In genomic region chr11:113728814-113729213, GRCh38 we compare ENCODE assay signal across 29 cellular contexts. TPM values are rescaled to one million over a fixed set of nuclear protein-coding genes. Genes with fewer than 3 reads are reported as not detected.
DNase-seq lines count a peak whose midpoint lies in the region; ATAC-seq, FAIRE-seq and TF ChIP-seq lines count a peak whose summit lies in the region.
"Had no signal": no experiment of that assay in that cellular context is flagged by ENCODE, and none has a peak within 500 bp of the region (broad histone marks: within the 10 kb centered on the region; RNA-seq: fewer than 3 reads in every experiment).

No MANE protein-coding gene starts in this region.

- CTCF ChIA-PET in K562 (lab: Yijun Ruan, JAX; ENCODE audit: low intra/inter-chr PET ratio): no interaction called here

- peak; percentile 5 for DNase-seq in HCEC 1CT
- peak; percentile 29 for DNase-seq in NOMO-1 treated with dmso at 0.1 percent for 144 hours (lab: John Stamatoyannopoulos, UW; ENCODE audit: unreplicated experiment)
- DNase-seq in K562 (ENCODE audit: extremely low read depth in 1 of 4, low spot score in 3 of 4): peak in 1 of 4 experiments; percentile 22
- DNase-seq in neural crest cell (ENCODE audit: low read depth, low spot score): no peak
- DNase-seq in T-helper 2 cell: no peak
- DNase-seq in RCC 7860 (ENCODE audit: low spot score): no peak
- no peak for DNase-seq in kidney
- DNase-seq: activated CD4-positive, alpha-beta T cell treated with anti-CD3 and anti-CD28 coated beads, Interleukin-2, amount 50 U/mL, for 4 hours; activated naive CD4-positive, alpha-beta T cell; amniotic stem cell; hippocampal formation; islet precursor cell; Karpas-422; naive B cell; NCI-H1417; NCI-H2171; NCI-H526; ovary; Right ventricle myocardium superior; T-helper 1 cell; testis had no signal

- H3K36me3 Mint-ChIP-seq in neural crest cell (ENCODE audit: low read depth): no peaks in the 10 kb centered on the region

- peaks cover 7 to 19% of the 10 kb centered on the region in 2 experiments; a peak in 4 of 5 replicates for H3K4me1 ChIP-seq in K562 (replicated peaks in 1 of 2; ENCODE audit: control insufficient read depth in 2 of 2, insufficient read depth in 2 of 2, low read length in 2 of 2)
- H3K4me1 ChIP-seq in kidney (ENCODE audit: control insufficient read depth in 1 of 2, insufficient read depth in 1 of 2, low read depth in 1 of 2, low read length in 2 of 2): no peaks in the 10 kb centered on the region

- H3K9me1 ChIP-seq in K562 (ENCODE audit: control insufficient read depth, insufficient read depth, low read length): no peaks in the 10 kb centered on the region

- H3K4me3 Mint-ChIP-seq in neural crest cell: no peak overlapping the region
- H3K4me3 Mint-ChIP-seq: naive B cell, WTC11 had no signal

- no peak for TF ChIP-seq RAD21 in K562 (CRISPR knock-in tag; conservative IDR thresholded peaks at IDR 0.05 in 1 of 2, IDR thresholded peaks at IDR 0.05 in 1 of 2)

- H3K9me3 Mint-ChIP-seq in neural crest cell: no peaks in the 10 kb centered on the region
- H3K9me3 Mint-ChIP-seq: naive B cell, WTC11 had no signal

- no TSS peak for BruUV-seq in K562 (replicated peaks; lab: Mats Ljungman, UMichigan)

- no peaks in the 10 kb centered on the region for H3K79me2 ChIP-seq in K562 (ENCODE audit: control insufficient read depth, insufficient read depth, low read length)

- ATAC-seq in K562: no peak
- ATAC-seq in esophagus mucosa: no peak
- ATAC-seq: sciatic nerve had no signal

- H3K27ac ChIP-seq in K562 (ENCODE audit: extremely low read depth, low read depth, low read length) (no peak overlapping the region), kidney (ENCODE audit: low read depth in 2 of 2, low read length in 2 of 2) (no peak overlapping the region)
- H3K27ac ChIP-seq: C4-2B, ovary, testis had no signal

- no peaks in the 10 kb centered on the region for H3K27me3 ChIP-seq in K562 (ENCODE audit: control insufficient read depth in 2 of 2, insufficient read depth in 2 of 2, low read length in 2 of 2)
- H3K27me3 ChIP-seq: ovary, testis had no signal

- peak overlapping the region in 1 of 2 experiments; percentile 13; a peak in 1 of 4 replicates for H3K9ac ChIP-seq in K562 (ENCODE audit: insufficient read depth in 1 of 2, low read depth in 2 of 2, low read length in 2 of 2)
- H3K9ac ChIP-seq in kidney (ENCODE audit: low read length in 2 of 2): no peak overlapping the region

- intact Hi-C loops in K562 (cut with micrococcal nuclease) (no loop called here), kidney (cut with DNase I) (loop anchor here (10.0 kb wide), 1 partner anchor 424 kb away; no protein-coding TSS in a partner anchor)

- no peak for TF ChIP-seq EP300 in K562 (IDR thresholded peaks at IDR 0.05; ENCODE audit: low read length)

- no peaks in the 10 kb centered on the region for H4K20me1 ChIP-seq in K562 (replicated peaks; ENCODE audit: control insufficient read depth, insufficient read depth, low read length)

- H3K36me3 ChIP-seq in K562 (ENCODE audit: control insufficient read depth, insufficient read depth, low read length) (peaks cover 13% of the 10 kb centered on the region; the same call in 2 of the 3 replicates), kidney (ENCODE audit: control insufficient read depth in 1 of 2, insufficient read depth in 2 of 2, low read length in 2 of 2) (peaks cover 4% of the 10 kb centered on the region in 2 donors)
- H3K36me3 ChIP-seq: ovary had no signal

- TF ChIP-seq POLR2A in K562 (conservative IDR thresholded peaks at IDR 0.05): no peak

- no peaks in the 10 kb centered on the region for H3K27me3 Mint-ChIP-seq in neural crest cell (ENCODE audit: low read depth)
- H3K27me3 Mint-ChIP-seq: naive B cell had no signal

- peak overlapping the region; percentile 54 for H2AFZ ChIP-seq in K562 (ENCODE audit: low read depth, low read length)

- peaks cover 12% of the 10 kb centered on the region for H3K4me1 Mint-ChIP-seq in neural crest cell
- H3K4me1 Mint-ChIP-seq: naive B cell, WTC11 had no signal

- TF ChIP-seq CTCF in K562 (IDR thresholded peaks at IDR 0.05 in 2 of 3, conservative IDR thresholded peaks at IDR 0.05 in 1 of 3; ENCODE audit: insufficient read depth in 2 of 3, low read depth in 1 of 3, low read length in 3 of 3): no peak
- TF ChIP-seq CTCF in neural crest cell (conservative IDR thresholded peaks at IDR 0.05): no peak
- TF ChIP-seq CTCF in kidney (IDR thresholded peaks at IDR 0.05; ENCODE audit: borderline replicate concordance, extremely low read depth, insufficient read depth): no peak

- H3K9me3 ChIP-seq in K562 (replicated peaks; ENCODE audit: control insufficient read depth, insufficient read depth, low read depth, low read length): no peaks in the 10 kb centered on the region
- no peaks in the 10 kb centered on the region for H3K9me3 ChIP-seq in kidney (ENCODE audit: control insufficient read depth in 1 of 2, low read length in 2 of 2)
- H3K9me3 ChIP-seq: ovary, testis had no signal

- POLR2A ChIA-PET in K562 (lab: Yijun Ruan, JAX): interaction anchor here (1.1 kb wide), 1 partner anchor 299 kb away, joined by 3 read pairs; no protein-coding TSS in a partner anchor

- in situ Hi-C loops in K562 (cut with MboI): no loop called here

- FAIRE-seq in K562 (lab: Jason Lieb, UNC) (no peak), RCC 7860 (lab: Jason Lieb, UNC) (no peak), kidney (lab: Jason Lieb, UNC) (no peak)
- FAIRE-seq: G401.6, HTR-8/SVneo had no signal

- no peak overlapping the region for H3K4me3 ChIP-seq in K562
- H3K4me3 ChIP-seq in kidney (ENCODE audit: low read length in 2 of 2): no peak overlapping the region
- H3K4me3 ChIP-seq: ovary, testis had no signal

- peak overlapping the region; percentile 9 for H3K27ac Mint-ChIP-seq in neural crest cell (ENCODE audit: unreplicated experiment)
- H3K27ac Mint-ChIP-seq: WTC11 had no signal

- WGBS in K562 (ENCODE audit: insufficient coverage, low coverage, missing lambda C conversion rate): 64% methylated on average over 3 of the region's 3 CpGs

- H3K4me2 ChIP-seq in K562 (ENCODE audit: insufficient read depth, low read length): no peak overlapping the region

RNA-seq across cellular contexts. Expression of gene TMPRSS5, which starts 22.7 kb away (rescaled TPM):
- total RNA-seq in K562 (2011; cell fraction: chromatin; rRNA removed; ENCODE audit: low replicate concordance): 0.62 and 1.2 TPM in 2 replicates
- 0.83 and 1.2 TPM in 2 replicates for total RNA-seq in K562 (2011; cell fraction: nucleolus; rRNA removed)
- total RNA-seq in K562 (2011; cell fraction: nucleoplasm; rRNA removed): 0.61 and 0.81 TPM in 2 replicates
- total RNA-seq in K562 (2014; rRNA removed) (0.57 TPM in 1 of 2 replicates, not detected in the other), K562 (2014; rRNA removed; fragmentation: Illumina TruSeq; extraction: Trizol) (0.18 TPM in 1 of 2 replicates, not detected in the other), K562 (2015; rRNA removed; fragmentation: Illumina TruSeq; extraction: Trizol) (0.15 and 0.18 TPM in 2 replicates), K562 (2021) (0.34 and 0.49 TPM in 2 replicates), neural crest cell (6.5 and 8.6 TPM in 2 replicates), kidney (0.60 TPM), esophagus mucosa (0.40 TPM)
- polyA plus RNA-seq in K562 (2011; rRNA removed) (0.17 and 0.24 TPM in 2 replicates), K562 (2014; fragmentation: Illumina TruSeq; extraction: Trizol) (0.07 and 0.08 TPM in 2 replicates), K562 (2014; fragmentation: Nextera tagmentation; extraction: Ambion mirVana) (under 1 TPM; 0.08 to 0.10 TPM), K562 (2014; rRNA removed) (0.27 and 0.61 TPM in 2 replicates), kidney (ENCODE audit: insufficient read depth, low read depth, low replicate concordance) (0.65 TPM)
- polyA plus RNA-seq in K562 (2011; cell fraction: cytosol; rRNA removed): 0.22 and 0.24 TPM in 2 replicates
- 1.8 and 2.2 TPM in 2 replicates for polyA plus RNA-seq in K562 (2011; cell fraction: nucleus; rRNA removed)
- polyA plus RNA-seq in K562 (2012): 0.22 and 0.26 TPM in 2 replicates
- polyA minus RNA-seq in K562 (2011; rRNA and poly(A)+ RNA removed): 0.30 TPM in 1 of 2 replicates, not detected in the other
- not detected in 2 replicates for polyA minus RNA-seq in K562 (2011; cell fraction: cytosol; rRNA and poly(A)+ RNA removed)
- polyA minus RNA-seq in K562 (2011; cell fraction: nucleus; rRNA and poly(A)+ RNA removed): 0.54 and 0.56 TPM in 2 replicates

RNA-seq across cellular contexts. Expression of gene ZW10, which starts 44.7 kb away (rescaled TPM):
- total RNA-seq in K562 (2011; cell fraction: chromatin; rRNA removed; ENCODE audit: low replicate concordance): 10.8 and 19.2 TPM in 2 replicates
- total RNA-seq in K562 (2011; cell fraction: nucleolus; rRNA removed): 5.3 and 6.2 TPM in 2 replicates
- total RNA-seq in K562 (2011; cell fraction: nucleoplasm; rRNA removed): 7.5 and 7.8 TPM in 2 replicates
- 23.7 and 24.9 TPM in 2 replicates for total RNA-seq in K562 (2014; rRNA removed)
- 34.3 and 39.3 TPM in 2 replicates for total RNA-seq in K562 (2014; rRNA removed; fragmentation: Illumina TruSeq; extraction: Trizol)
- total RNA-seq in K562 (2015; rRNA removed; fragmentation: Illumina TruSeq; extraction: Trizol): 34.6 and 37.7 TPM in 2 replicates
- 21.1 and 25.0 TPM in 2 replicates for total RNA-seq in K562 (2021)
- 19.0 and 26.9 TPM in 2 replicates for polyA plus RNA-seq in K562 (2011; rRNA removed)
- 9.1 and 12.7 TPM in 2 replicates for polyA plus RNA-seq in K562 (2011; cell fraction: cytosol; rRNA removed)
- 8.2 and 13.0 TPM in 2 replicates for polyA plus RNA-seq in K562 (2011; cell fraction: nucleus; rRNA removed)
- polyA plus RNA-seq in K562 (2012): 15.0 and 17.9 TPM in 2 replicates
- polyA plus RNA-seq in K562 (2014; fragmentation: Illumina TruSeq; extraction: Trizol): 27.7 and 30.8 TPM in 2 replicates
- polyA plus RNA-seq in K562 (2014; fragmentation: Nextera tagmentation; extraction: Ambion mirVana): 10 to 100 TPM in 1 of 2 experiments, 1 to 10 TPM in 1; 9.4 to 17.3 TPM
- 19.6 and 21.8 TPM in 2 replicates for polyA plus RNA-seq in K562 (2014; rRNA removed)
- 36.2 and 36.4 TPM in 2 replicates for polyA minus RNA-seq in K562 (2011; rRNA and poly(A)+ RNA removed)
- 10.9 and 16.4 TPM in 2 replicates for polyA minus RNA-seq in K562 (2011; cell fraction: cytosol; rRNA and poly(A)+ RNA removed)
- polyA minus RNA-seq in K562 (2011; cell fraction: nucleus; rRNA and poly(A)+ RNA removed): 13.7 and 22.2 TPM in 2 replicates
- total RNA-seq in neural crest cell: 28.2 and 29.2 TPM in 2 replicates
- 11.0 TPM for total RNA-seq in kidney
- 6.7 TPM for polyA plus RNA-seq in kidney (ENCODE audit: insufficient read depth, low read depth, low replicate concordance)
- total RNA-seq in esophagus mucosa: 10.2 TPM

RNA-seq across cellular contexts. Expression of gene CLDN25, which starts 50.8 kb away (rescaled TPM):
- total RNA-seq in K562 (2011; cell fraction: chromatin; rRNA removed; ENCODE audit: low replicate concordance): not detected in 2 replicates
- total RNA-seq in K562 (2011; cell fraction: nucleolus; rRNA removed): not detected in 2 replicates
- total RNA-seq in K562 (2011; cell fraction: nucleoplasm; rRNA removed): not detected in 2 replicates
- total RNA-seq in K562 (2014; rRNA removed) (not detected in 2 replicates), K562 (2014; rRNA removed; fragmentation: Illumina TruSeq; extraction: Trizol) (not detected in 2 replicates), K562 (2015; rRNA removed; fragmentation: Illumina TruSeq; extraction: Trizol) (not detected in 2 replicates), K562 (2021) (not detected in 2 replicates), neural crest cell (not detected in 2 replicates), kidney (not detected), esophagus mucosa (not detected)
- polyA plus RNA-seq in K562 (2011; rRNA removed) (not detected in 2 replicates), K562 (2014; fragmentation: Illumina TruSeq; extraction: Trizol) (not detected in 2 replicates), K562 (2014; fragmentation: Nextera tagmentation; extraction: Ambion mirVana) (not detected), K562 (2014; rRNA removed) (not detected in 2 replicates), kidney (ENCODE audit: insufficient read depth, low read depth, low replicate concordance) (not detected)
- not detected in 2 replicates for polyA plus RNA-seq in K562 (2011; cell fraction: cytosol; rRNA removed)
- not detected in 2 replicates for polyA plus RNA-seq in K562 (2011; cell fraction: nucleus; rRNA removed)
- not detected in 2 replicates for polyA plus RNA-seq in K562 (2012)
- not detected in 2 replicates for polyA minus RNA-seq in K562 (2011; rRNA and poly(A)+ RNA removed)
- polyA minus RNA-seq in K562 (2011; cell fraction: cytosol; rRNA and poly(A)+ RNA removed): not detected in 2 replicates
- not detected in 2 replicates for polyA minus RNA-seq in K562 (2011; cell fraction: nucleus; rRNA and poly(A)+ RNA removed)
- total RNA-seq: fibroblast of villous mesenchyme, lung microvascular endothelial cell, ovary, Right ventricle myocardium superior, sciatic nerve, testis, WTC11 had no signal
- polyA plus RNA-seq: ovary had no signal

Comparison
In these comparisons a context has a peak if more than half of its experiments do, and no peak if none do; other contexts are left out.
1. DNase-seq: peak in HCEC 1CT (single experiment) and NOMO-1 treated with dmso at 0.1 percent for 144 hours (single experiment); none in neural crest cell (single experiment), T-helper 2 cell (0 of 5), RCC 7860 (single experiment) and kidney (single experiment).